Comparison of ENCODE assay signal across 9 cellular contexts in genomic region chr1:48203287-48203900, GRCh38. TPM values are rescaled to one million over a fixed set of nuclear protein-coding genes. Genes with fewer than 3 reads are reported as not detected.
DNase-seq lines count a peak whose midpoint lies in the region; ATAC-seq, FAIRE-seq and TF ChIP-seq lines count a peak whose summit lies in the region.
"Had no signal": no experiment of that assay in that cellular context is flagged by ENCODE, and none has a peak within 500 bp of the region (broad histone marks: within the 10 kb centered on the region; RNA-seq: fewer than 3 reads in every experiment).

No MANE protein-coding gene starts in this region.

- H3K27ac ChIP-seq in brain microvascular endothelial cell: no peak overlapping the region
- no peak overlapping the region for H3K27ac ChIP-seq in CD8-positive, alpha-beta memory T cell (ENCODE audit: low read depth, low read length)
- H3K27ac ChIP-seq: SJSA1 had no signal

- peaks cover 11% of the 10 kb centered on the region for H3K27me3 Mint-ChIP-seq in memory B cell
- H3K27me3 Mint-ChIP-seq in CD8-positive, alpha-beta memory T cell: peaks cover 6 to 11% of the 10 kb centered on the region in 2 donors

- TF ChIP-seq CTCF in D721Med (IDR thresholded peaks at IDR 0.05; ENCODE audit: insufficient read depth, missing control alignments): peak; percentile 55
- peak; percentile 66 for TF ChIP-seq CTCF in brain microvascular endothelial cell (IDR thresholded peaks at IDR 0.05; ENCODE audit: low read depth, low read length, missing control alignments)

- H3K4me3 ChIP-seq in brain microvascular endothelial cell (ENCODE audit: low read depth, low read length): no peak overlapping the region
- no peak overlapping the region for H3K4me3 ChIP-seq in CD8-positive, alpha-beta memory T cell (ENCODE audit: low read length)
- H3K4me3 ChIP-seq: SJSA1 had no signal

- no peaks in the 10 kb centered on the region for H3K9me3 Mint-ChIP-seq in memory B cell
- H3K9me3 Mint-ChIP-seq in CD8-positive, alpha-beta memory T cell: no peaks in the 10 kb centered on the region

- no peak overlapping the region for H3K27ac Mint-ChIP-seq in memory B cell
- no peak overlapping the region for H3K27ac Mint-ChIP-seq in CD8-positive, alpha-beta memory T cell

- TF ChIP-seq POLR2A in GM12892 (IDR thresholded peaks at IDR 0.05; ENCODE audit: low read depth, low read length): no peak

- CTCF ChIA-PET in CD8-positive, alpha-beta memory T cell (lab: Charles Lee): interaction anchor here (1.2 to 2.0 kb wide), 3 partner anchors 14 to 94 kb away, joined by 4 read pairs; no protein-coding TSS in a partner anchor

- H3K4me3 Mint-ChIP-seq in memory B cell: no peak overlapping the region
- H3K4me3 Mint-ChIP-seq in CD8-positive, alpha-beta memory T cell: no peak overlapping the region

- ATAC-seq in GM21390 (IDR thresholded peaks at IDR 0.05; ENCODE audit: unreplicated experiment) (peak; percentile 50), memory B cell (ENCODE audit: low read depth) (peak; percentile 38)

- H3K36me3 ChIP-seq in brain microvascular endothelial cell (replicated peaks): no peaks in the 10 kb centered on the region
- H3K36me3 ChIP-seq in CD8-positive, alpha-beta memory T cell (ENCODE audit: insufficient read depth, low read length): no peaks in the 10 kb centered on the region
- H3K36me3 ChIP-seq: SJSA1 had no signal

- DNase-seq in D721Med (ENCODE audit: insufficient read length, low spot score): no peak
- DNase-seq in NCI-H1105 treated with DMSO at 0.1 percent for 48 hours (lab: John Stamatoyannopoulos, UW): peak; percentile 39
- DNase-seq in brain microvascular endothelial cell: peak; percentile 22
- peak in 1 of 2 donors; percentile 19 for DNase-seq in memory B cell (ENCODE audit: low spot score in 2 of 2)
- no peak for DNase-seq in activated T-cell treated with anti-CD3 and anti-CD28 coated beads, Interleukin-2, amount 50 U/mL, for 1 hour
- DNase-seq in CD8-positive, alpha-beta memory T cell: no peak
- no peak for DNase-seq in GM12892 (ENCODE audit: insufficient read length)

- no peaks in the 10 kb centered on the region for H3K4me1 ChIP-seq in CD8-positive, alpha-beta memory T cell (ENCODE audit: insufficient read depth, low read length)

- no peaks in the 10 kb centered on the region for H3K9me3 ChIP-seq in CD8-positive, alpha-beta memory T cell (ENCODE audit: low read length)
- H3K9me3 ChIP-seq: SJSA1 had no signal

- FAIRE-seq in D721Med (lab: Jason Lieb, UNC): no peak
- no peak for FAIRE-seq in GM12892 (lab: Jason Lieb, UNC)

- in situ Hi-C loops in brain microvascular endothelial cell (cut with HindIII; ENCODE audit: low pct_ligation_motif_present, low sequenced_read_pairs): no loop called here

- no peaks in the 10 kb centered on the region for H3K27me3 ChIP-seq in brain microvascular endothelial cell (replicated peaks)
- no peaks in the 10 kb centered on the region for H3K27me3 ChIP-seq in CD8-positive, alpha-beta memory T cell (ENCODE audit: insufficient read depth, low read length, poor library complexity, severe bottlenecking)
- H3K27me3 ChIP-seq: SJSA1 had no signal

- no peaks in the 10 kb centered on the region for H3K4me1 Mint-ChIP-seq in memory B cell
- no peaks in the 10 kb centered on the region for H3K4me1 Mint-ChIP-seq in CD8-positive, alpha-beta memory T cell

- H3K36me3 Mint-ChIP-seq in memory B cell: no peaks in the 10 kb centered on the region
- no peaks in the 10 kb centered on the region for H3K36me3 Mint-ChIP-seq in CD8-positive, alpha-beta memory T cell

- POLR2A ChIA-PET in CD8-positive, alpha-beta memory T cell (lab: Charles Lee): no interaction called here

RNA-seq across cellular contexts. Expression of gene SLC5A9, which starts 19.1 kb away (rescaled TPM):
- not detected for total RNA-seq in CD8-positive, alpha-beta memory T cell
- not detected for polyA plus RNA-seq in CD8-positive, alpha-beta memory T cell
- polyA plus RNA-seq in GM12892 (2012; ENCODE audit: missing spikeins): not detected
- total RNA-seq: SJSA1 had no signal

Comparison
In these comparisons a context has a peak if more than half of its experiments do, and no peak if none do; other contexts are left out.
1. DNase-seq: peak in NCI-H1105 treated with DMSO at 0.1 percent for 48 hours (single experiment) and brain microvascular endothelial cell (single experiment); none in D721Med (single experiment), activated T-cell treated with anti-CD3 and anti-CD28 coated beads, Interleukin-2, amount 50 U/mL, for 1 hour (single experiment), CD8-positive, alpha-beta memory T cell (0 of 5) and GM12892 (single experiment).